Comparison of ENCODE assay signal across 15 cellular contexts in the genomic region with DNA sequence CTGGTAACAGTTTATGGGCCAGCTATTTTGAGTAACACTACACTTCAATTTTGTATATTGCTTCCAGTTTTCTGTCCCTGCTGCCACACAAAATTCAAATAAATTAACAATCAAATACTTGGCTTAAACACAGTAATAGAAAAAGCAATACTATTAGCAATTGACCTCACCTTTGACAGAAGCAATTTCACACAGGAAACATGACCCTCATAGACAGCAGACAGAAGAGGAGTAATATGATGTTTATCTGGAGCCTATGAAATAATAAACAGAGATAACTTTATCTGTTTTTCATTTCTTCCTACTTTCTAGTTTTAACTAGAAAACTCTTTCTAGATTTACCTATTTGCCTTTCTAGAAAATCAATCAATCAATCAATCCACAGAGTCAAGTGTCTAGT.
"Had no signal": no experiment of that assay in that cellular context is flagged by ENCODE, and none has a peak within 500 bp of the region (broad histone marks: within the 10 kb centered on the region; RNA-seq: fewer than 3 reads in every experiment).

No MANE protein-coding gene starts in this region.

- H3K27me3 Mint-ChIP-seq: dendritic cell treated with granulocyte-macrophage colony-stimulating factor and Interleukin-4, amounts not matched to agents 40 ng/mL and 50 ng/mL, for 4 days had no signal

- DNase-seq: cerebellar nuclear complex; esophagus squamous epithelium; foreskin fibroblast; kidney glomerular epithelial cell; mucosa of descending colon; stimulated activated CD4-positive, alpha-beta T cell treated with anti-CD3 and anti-CD28 coated beads, Interleukin-2, amount 100 ng/mL, for 24 hours; stimulated activated CD4-positive, alpha-beta T cell treated with anti-CD3 and anti-CD28 coated beads, Interleukin-4, amount 100 ng/mL, for 4 hours; stimulated activated naive CD4-positive, alpha-beta T cell; stomach; substantia nigra; transverse colon had no signal

- FAIRE-seq: colon had no signal

- ATAC-seq: mucosa of descending colon, sciatic nerve had no signal

- H3K9me3 Mint-ChIP-seq: dendritic cell treated with granulocyte-macrophage colony-stimulating factor and Interleukin-4, amounts not matched to agents 40 ng/mL and 50 ng/mL, for 4 days; nephron had no signal

- H3K27ac Mint-ChIP-seq: dendritic cell treated with granulocyte-macrophage colony-stimulating factor and Interleukin-4, amounts not matched to agents 40 ng/mL and 50 ng/mL, for 4 days; nephron had no signal

- H3K4me3 Mint-ChIP-seq: dendritic cell treated with granulocyte-macrophage colony-stimulating factor and Interleukin-4, amounts not matched to agents 40 ng/mL and 50 ng/mL, for 4 days; nephron had no signal
